In the genomic region with DNA sequence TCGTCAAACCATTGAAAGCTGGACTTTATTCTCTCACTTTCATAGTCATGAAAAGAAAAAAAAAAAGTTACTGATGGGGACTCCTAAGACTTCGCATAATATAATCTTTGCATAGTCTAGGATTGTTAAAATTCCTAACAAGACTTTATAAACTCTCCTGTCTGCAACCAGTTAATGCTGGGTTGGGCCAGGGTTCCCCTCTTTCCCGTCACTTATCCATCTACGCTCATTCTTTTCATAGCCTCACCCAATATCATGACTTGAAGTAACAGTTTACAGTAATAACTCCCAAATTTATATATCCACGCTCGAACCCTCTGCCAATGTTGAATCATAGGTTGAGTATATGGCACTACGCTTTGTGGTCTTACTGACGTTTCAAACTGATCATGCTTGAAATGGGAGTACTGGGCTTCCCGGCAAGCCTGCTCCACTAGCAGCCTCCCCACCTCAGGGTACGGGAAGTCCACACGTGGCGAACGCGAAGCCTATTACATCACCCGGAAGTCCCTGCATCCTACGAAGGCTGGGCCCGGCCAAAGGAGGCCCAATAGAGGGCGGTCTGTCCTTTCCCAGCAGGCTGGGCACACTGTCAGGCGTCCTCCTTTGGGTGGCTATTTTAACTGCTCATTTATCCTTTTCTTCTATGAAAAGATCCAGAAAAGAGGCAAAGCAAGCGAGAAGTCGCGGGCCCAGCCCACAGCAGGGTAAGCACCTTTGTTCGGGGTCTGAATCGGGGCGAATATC, we compare ENCODE assay signal across 8 cellular contexts. TPM values are rescaled to one million over a fixed set of nuclear protein-coding genes. Genes with fewer than 3 reads are reported as not detected.
DNase-seq lines count a peak whose midpoint lies in the region; ATAC-seq lines count a peak whose summit lies in the region.

No MANE protein-coding gene starts in this region.

- H3K14ac ChIP-seq in mesenchymal stem cell (ENCODE audit: low read length in 2 of 2), result peak overlapping the region; percentile 13 to 25

- H3K23ac ChIP-seq in mesenchymal stem cell (ENCODE audit: low read length in 2 of 2), result no peak overlapping the region

- CTCF ChIA-PET in activated CD4-positive, alpha-beta memory T cell treated with anti-CD3 and anti-CD28 coated beads, Interleukin-2, amount 10 ng/mL, durations not matched to agents 7 days and 5 days (lab: Charles Lee), result no interaction called here

- H4K91ac ChIP-seq in mesenchymal stem cell (ENCODE audit: low read length), result peak overlapping the region; percentile 95

- H3K36me3 Mint-ChIP-seq in activated CD4-positive, alpha-beta memory T cell treated with anti-CD3 and anti-CD28 coated beads, Interleukin-2, amount 10 ng/mL, durations not matched to agents 7 days and 5 days (ENCODE audit: low read depth), result peaks cover 40% of the 10 kb centered on the region

- H3K4me1 ChIP-seq in endocrine pancreas (ENCODE audit: control insufficient read depth, insufficient read depth, low read length) (no peaks in the 10 kb centered on the region), mesenchymal stem cell (ENCODE audit: control insufficient read depth, insufficient read depth, low read depth, low read length) (peaks cover 19% of the 10 kb centered on the region)

- H3K4me3 ChIP-seq in endocrine pancreas (ENCODE audit: control insufficient read depth, insufficient read depth, low read length), result peak overlapping the region; percentile 86
- H3K4me3 ChIP-seq in mesenchymal stem cell (ENCODE audit: insufficient read depth in 1 of 2, low read depth in 1 of 2, low read length in 2 of 2), result peak overlapping the region; percentile 77 to 98

- H3K9me3 Mint-ChIP-seq in activated CD4-positive, alpha-beta memory T cell treated with anti-CD3 and anti-CD28 coated beads, Interleukin-2, amount 10 ng/mL, durations not matched to agents 7 days and 5 days, result peaks cover 2% of the 10 kb centered on the region

- H2BK120ac ChIP-seq in mesenchymal stem cell (ENCODE audit: low read depth, low read length), result peak overlapping the region; percentile 86

- peak overlapping the region; percentile 93 for H4K8ac ChIP-seq in mesenchymal stem cell (ENCODE audit: low read length)

- no peaks in the 10 kb centered on the region for H3K9me3 ChIP-seq in endocrine pancreas (ENCODE audit: control insufficient read depth, low read length)
- no peaks in the 10 kb centered on the region for H3K9me3 ChIP-seq in mesenchymal stem cell (ENCODE audit: control insufficient read depth, low read length)

- H2AK5ac ChIP-seq in mesenchymal stem cell (ENCODE audit: low read length, severe bottlenecking), result peak overlapping the region; percentile 95

- WGBS in mesenchymal stem cell, result 7% methylated on average over 24 of the region's 25 CpGs

- peaks cover 32% of the 10 kb centered on the region for H3K4me1 Mint-ChIP-seq in activated CD4-positive, alpha-beta memory T cell treated with anti-CD3 and anti-CD28 coated beads, Interleukin-2, amount 10 ng/mL, durations not matched to agents 7 days and 5 days

- H3K18ac ChIP-seq in mesenchymal stem cell (ENCODE audit: low read depth in 1 of 2, low read length in 2 of 2), result peak overlapping the region; percentile 79 to 99

- H3K4me3 Mint-ChIP-seq in activated CD4-positive, alpha-beta memory T cell treated with anti-CD3 and anti-CD28 coated beads, Interleukin-2, amount 10 ng/mL, durations not matched to agents 7 days and 5 days, result no peak overlapping the region

- no peak overlapping the region for H2BK12ac ChIP-seq in mesenchymal stem cell (ENCODE audit: low read length in 2 of 2)

- H3K27me3 Mint-ChIP-seq in activated CD4-positive, alpha-beta memory T cell treated with anti-CD3 and anti-CD28 coated beads, Interleukin-2, amount 10 ng/mL, durations not matched to agents 7 days and 5 days, result no peaks in the 10 kb centered on the region

- H2BK15ac ChIP-seq in mesenchymal stem cell (ENCODE audit: low read depth, poor library complexity, severe bottlenecking), result peak overlapping the region; percentile 86

- peak; percentile 64 for ATAC-seq in GM19438 (IDR thresholded peaks at IDR 0.05; ENCODE audit: low read depth, unreplicated experiment)
- peak; percentile 58 for ATAC-seq in HG03565 (IDR thresholded peaks at IDR 0.05; ENCODE audit: unreplicated experiment)

- peak overlapping the region; percentile 95 for H2BK5ac ChIP-seq in mesenchymal stem cell (ENCODE audit: low read depth, low read length, poor library complexity, severe bottlenecking)

- H3K27me3 ChIP-seq in endocrine pancreas (ENCODE audit: control insufficient read depth, insufficient read depth, low read length) (no peaks in the 10 kb centered on the region), mesenchymal stem cell (ENCODE audit: control insufficient read depth in 1 of 2, insufficient read depth in 1 of 2, low read length in 2 of 2) (no peaks in the 10 kb centered on the region)

- H3K36me3 ChIP-seq in endocrine pancreas (ENCODE audit: control insufficient read depth, insufficient read depth, low read length) (peaks cover 3% of the 10 kb centered on the region), mesenchymal stem cell (ENCODE audit: control insufficient read depth in 1 of 2, insufficient read depth in 2 of 2, low read depth in 1 of 2, low read length in 2 of 2) (peaks cover 10 to 19% of the 10 kb centered on the region in 2 experiments)

- H3K27ac ChIP-seq in mesenchymal stem cell (ENCODE audit: low read length, poor library complexity, severe bottlenecking), result peak overlapping the region; percentile 100

- peaks cover 3% of the 10 kb centered on the region for H3K79me1 ChIP-seq in mesenchymal stem cell (replicated peaks; ENCODE audit: low read length, poor library complexity, severe bottlenecking)

- peak overlapping the region; percentile 10 for H2AFZ ChIP-seq in mesenchymal stem cell (ENCODE audit: low read depth, low read length)

- H3K9ac ChIP-seq in endocrine pancreas (ENCODE audit: control insufficient read depth, insufficient read depth, low read length) (peak overlapping the region; percentile 94), mesenchymal stem cell (ENCODE audit: low read length) (peak overlapping the region; percentile 99)

- POLR2A ChIA-PET in activated CD4-positive, alpha-beta memory T cell treated with anti-CD3 and anti-CD28 coated beads, Interleukin-2, amount 10 ng/mL, durations not matched to agents 7 days and 5 days (lab: Charles Lee), result interaction anchor here (0.9 to 1.5 kb wide), 4 partner anchors 18 to 903 kb away, joined by 3 to 5 read pairs (median 3); partner anchors contain the start of genes ZNF274 and ZNF805

- no peak overlapping the region for H3K27ac Mint-ChIP-seq in activated CD4-positive, alpha-beta memory T cell treated with anti-CD3 and anti-CD28 coated beads, Interleukin-2, amount 10 ng/mL, durations not matched to agents 7 days and 5 days

- H3K4me2 ChIP-seq in mesenchymal stem cell (ENCODE audit: low read length, poor library complexity, severe bottlenecking), result peak overlapping the region; percentile 93

- H3K4ac ChIP-seq in mesenchymal stem cell (ENCODE audit: low read depth in 1 of 2, low read length in 2 of 2), result peak overlapping the region; percentile 90 to 93

- DNase-seq in COLO668 (lab: John Stamatoyannopoulos, UW; ENCODE audit: unreplicated experiment) (peak; percentile 92), NCI-H748 treated with DMSO at 0.1 percent for 48 hours (lab: John Stamatoyannopoulos, UW) (peak; percentile 94), mesenchymal stem cell (peak; percentile 98)
- peak; percentile 82 for DNase-seq in activated CD4-positive, alpha-beta memory T cell treated with anti-CD3 and anti-CD28 coated beads, Interleukin-2, amount 10 ng/mL, durations not matched to agents 7 days and 5 days
- peak; percentile 56 for DNase-seq in stimulated activated CD8-positive, alpha-beta memory T cell treated with anti-CD3 and anti-CD28 coated beads, Interleukin-12 subunit alpha, Interleukin-12 subunit beta, amount 100 ng/mL, for 24 hours (ENCODE audit: extremely low read depth)

RNA-seq across cellular contexts. Expression of gene ZNF460, which starts 0.7 kb away (rescaled TPM):
- 10 to 100 TPM; 40.0 to 42.0 TPM for total RNA-seq in activated CD4-positive, alpha-beta memory T cell treated with anti-CD3 and anti-CD28 coated beads, Interleukin-2, amount 10 ng/mL, durations not matched to agents 7 days and 5 days
- polyA plus RNA-seq in mesenchymal stem cell (2013, experiment 1 of 2), result 2.1 TPM
- 1.8 TPM for polyA plus RNA-seq in mesenchymal stem cell (2013, experiment 2 of 2)

RNA-seq across cellular contexts. Expression of gene ZNF805, which starts 39.2 kb away (rescaled TPM):
- total RNA-seq in activated CD4-positive, alpha-beta memory T cell treated with anti-CD3 and anti-CD28 coated beads, Interleukin-2, amount 10 ng/mL, durations not matched to agents 7 days and 5 days, result 10 to 100 TPM in 1 of 2 experiments, 1 to 10 TPM in 1; 9.8 to 10.0 TPM
- 3.2 TPM for polyA plus RNA-seq in mesenchymal stem cell (2013, experiment 1 of 2)
- 3.0 TPM for polyA plus RNA-seq in mesenchymal stem cell (2013, experiment 2 of 2)

RNA-seq across cellular contexts. Expression of gene ZNF543, which starts 40.7 kb away (rescaled TPM):
- 1 to 10 TPM; 7.7 to 8.2 TPM for total RNA-seq in activated CD4-positive, alpha-beta memory T cell treated with anti-CD3 and anti-CD28 coated beads, Interleukin-2, amount 10 ng/mL, durations not matched to agents 7 days and 5 days
- polyA plus RNA-seq in mesenchymal stem cell (2013, experiment 1 of 2), result 1.9 TPM
- polyA plus RNA-seq in mesenchymal stem cell (2013, experiment 2 of 2), result 2.2 TPM

RNA-seq across cellular contexts. Expression of gene AURKC, which starts 48.8 kb away (rescaled TPM):
- 1 to 10 TPM in 1 of 2 experiments, under 1 TPM in 1; 0.63 to 1.7 TPM for total RNA-seq in activated CD4-positive, alpha-beta memory T cell treated with anti-CD3 and anti-CD28 coated beads, Interleukin-2, amount 10 ng/mL, durations not matched to agents 7 days and 5 days
- polyA plus RNA-seq in mesenchymal stem cell (2013, experiment 1 of 2), result 0.32 TPM
- polyA plus RNA-seq in mesenchymal stem cell (2013, experiment 2 of 2), result 0.42 TPM

Comparison
In these comparisons a context has a peak if more than half of its experiments do, and no peak if none do; other contexts are left out.
1. Peak in every context shown above with its lines: DNase-seq, ATAC-seq, H3K4me3 ChIP-seq and H3K27ac ChIP-seq.